Comparison of ENCODE assay signal across 21 cellular contexts in the genomic region with DNA sequence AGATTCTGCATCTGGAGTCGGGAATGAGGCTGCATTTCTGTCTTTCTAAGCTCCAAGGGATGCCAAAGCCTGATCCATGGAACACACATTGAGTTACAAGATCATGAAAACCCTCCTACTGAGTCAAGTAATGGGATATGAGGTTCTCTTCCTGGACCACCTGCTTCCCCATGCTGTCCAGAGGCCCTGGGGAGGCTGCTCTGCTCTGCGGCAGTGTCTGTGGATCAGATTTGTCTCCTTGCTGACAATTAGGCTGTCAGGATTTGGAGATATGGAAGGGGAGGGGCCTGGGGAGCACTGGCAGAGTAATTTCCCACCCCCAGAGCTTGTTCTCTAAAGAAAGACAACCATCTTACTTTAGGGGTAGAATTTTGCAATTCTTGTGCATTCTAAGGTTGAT. TPM values are rescaled to one million over a fixed set of nuclear protein-coding genes. Genes with fewer than 3 reads are reported as not detected.
DNase-seq lines count a peak whose midpoint lies in the region; ATAC-seq and TF ChIP-seq lines count a peak whose summit lies in the region.
"Had no signal": no experiment of that assay in that cellular context is flagged by ENCODE, and none has a peak within 500 bp of the region (broad histone marks: within the 10 kb centered on the region; RNA-seq: fewer than 3 reads in every experiment).

No MANE protein-coding gene starts in this region.

- H3K4me3 ChIP-seq in IMR-90 (ENCODE audit: insufficient read depth, low read depth, low read length) (no peak overlapping the region), WERI-Rb-1 (ENCODE audit: low read depth, low read length) (no peak overlapping the region), mucosa of descending colon (no peak overlapping the region)
- H3K4me3 ChIP-seq: GM23338 had no signal

- H3K4me1 Mint-ChIP-seq in glutamatergic neuron (ENCODE audit: low read depth, unreplicated experiment) = peaks cover 6% of the 10 kb centered on the region
- H3K4me1 Mint-ChIP-seq: CD4-positive, CD25-positive, alpha-beta regulatory T cell; CD8-positive, alpha-beta memory T cell; GM23338 had no signal

- POLR2A ChIA-PET in IMR-90 (lab: Charles Lee; ENCODE audit: unreplicated experiment) = no interaction called here

- peaks cover 1% of the 10 kb centered on the region for H3K27me3 Mint-ChIP-seq in glutamatergic neuron (ENCODE audit: unreplicated experiment)
- H3K27me3 Mint-ChIP-seq: CD4-positive, CD25-positive, alpha-beta regulatory T cell had no signal

- H3K4me3 Mint-ChIP-seq in glutamatergic neuron (ENCODE audit: unreplicated experiment) = peak overlapping the region; percentile 8
- H3K4me3 Mint-ChIP-seq: CD4-positive, CD25-positive, alpha-beta regulatory T cell; CD8-positive, alpha-beta memory T cell; GM23338; HFFc6 had no signal

- dilution Hi-C loops in IMR-90 (cut with HindIII; ENCODE audit: low sequenced_read_pairs, unreplicated experiment) = no loop called here

- intact Hi-C loops in IMR-90 (cut with micrococcal nuclease) = no loop called here
- intact Hi-C loops in mucosa of descending colon (cut with DNase I, micrococcal nuclease) = no loop called here

- H3K4me1 ChIP-seq in IMR-90 (ENCODE audit: control insufficient read depth, insufficient read depth, low read length) (peaks cover under 1% of the 10 kb centered on the region; the same call in 1 of the 2 replicates), mucosa of descending colon (ENCODE audit: low read depth) (no peaks in the 10 kb centered on the region)
- H3K4me1 ChIP-seq: BE2C had no signal

- H3K9ac ChIP-seq in IMR-90 (ENCODE audit: low read depth, low read length) = no peak overlapping the region
- H3K9ac ChIP-seq: KMS-11 had no signal

- H3K79me1 ChIP-seq in IMR-90 (ENCODE audit: low read depth in 1 of 2, low read length in 2 of 2) = no peaks in the 10 kb centered on the region

- no peak overlapping the region for H3K56ac ChIP-seq in IMR-90 (ENCODE audit: extremely low read depth, insufficient read depth, low read length)

- H4K8ac ChIP-seq in IMR-90 (ENCODE audit: low read depth in 2 of 2, low read length in 2 of 2) = no peak overlapping the region

- no peak for TF ChIP-seq RAD21 in IMR-90 (IDR thresholded peaks at IDR 0.05; ENCODE audit: low read length)

- no TSS peak for BruUV-seq in IMR-90 (replicated peaks; lab: Mats Ljungman, UMichigan)

- H3K9me3 ChIP-seq in IMR-90 (ENCODE audit: control insufficient read depth, insufficient read depth, low read length) (peaks cover 2% of the 10 kb centered on the region; the same call in 1 of the 2 replicates), WERI-Rb-1 (ENCODE audit: severe bottlenecking) (no peaks in the 10 kb centered on the region), mucosa of descending colon (no peaks in the 10 kb centered on the region)
- H3K9me3 ChIP-seq: BE2C had no signal

- peaks cover 8% of the 10 kb centered on the region for H3K36me3 Mint-ChIP-seq in glutamatergic neuron (ENCODE audit: unreplicated experiment)

- H3K18ac ChIP-seq in IMR-90 (ENCODE audit: low read depth, low read length) = no peak overlapping the region

- peaks cover under 1% of the 10 kb centered on the region; the same call in 1 of the 2 replicates for H3K9me1 ChIP-seq in IMR-90 (ENCODE audit: insufficient read depth, low read length)

- H3K36me3 ChIP-seq in IMR-90 (ENCODE audit: control insufficient read depth, insufficient read depth, low read length) = no peaks in the 10 kb centered on the region
- H3K36me3 ChIP-seq in WERI-Rb-1 = no peaks in the 10 kb centered on the region
- H3K36me3 ChIP-seq in mucosa of descending colon (ENCODE audit: low read depth) = no peaks in the 10 kb centered on the region
- H3K36me3 ChIP-seq: BE2C had no signal

- TF ChIP-seq POLR2A in IMR-90 (IDR thresholded peaks at IDR 0.05; ENCODE audit: low read depth, low read length) = no peak

- no peak overlapping the region for H2BK15ac ChIP-seq in IMR-90 (ENCODE audit: low read depth, low read length)

- no peak for TF ChIP-seq CTCF in IMR-90 (conservative IDR thresholded peaks at IDR 0.05; ENCODE audit: low read depth, low read length)
- no peak for TF ChIP-seq CTCF in WERI-Rb-1 (IDR thresholded peaks at IDR 0.05; ENCODE audit: low read depth, low read length)
- TF ChIP-seq CTCF in glutamatergic neuron (IDR thresholded peaks at IDR 0.05; ENCODE audit: partially characterized antibody, unreplicated experiment) = no peak
- no peak for TF ChIP-seq CTCF in mucosa of descending colon (IDR thresholded peaks at IDR 0.05)

- no peak overlapping the region for H3K4me2 ChIP-seq in IMR-90 (ENCODE audit: low read depth, low read length)
- H3K4me2 ChIP-seq: GM23338, KMS-11 had no signal

- H3K27ac ChIP-seq in IMR-90 (ENCODE audit: insufficient read depth, low read length) (no peak overlapping the region), WERI-Rb-1 (no peak overlapping the region)
- H3K27ac ChIP-seq: KMS-11 had no signal

- H4K20me1 ChIP-seq in IMR-90 (ENCODE audit: insufficient read depth, low read length) = peaks cover 5% of the 10 kb centered on the region

- DNase-seq in G401 (ENCODE audit: low spot score) (peak; percentile 32), IMR-90 (no peak), WERI-Rb-1 (peak; percentile 16), glutamatergic neuron (peak; percentile 53), mucosa of descending colon (no peak), NCI-H2196 (lab: John Stamatoyannopoulos, UW; ENCODE audit: unreplicated experiment) (no peak)
- DNase-seq: ACHN; BE2C; CD4-positive, CD25-positive, alpha-beta regulatory T cell; CD8-positive, alpha-beta memory T cell; COR-L47; DMS153; DMS79; GF-D8; HCEC 1CT; HFFc6 had no signal

- peaks cover 18% of the 10 kb centered on the region for H3K27me3 ChIP-seq in IMR-90 (ENCODE audit: control insufficient read depth, insufficient read depth, low read length)
- no peaks in the 10 kb centered on the region for H3K27me3 ChIP-seq in WERI-Rb-1 (ENCODE audit: insufficient read depth, low read depth, severe bottlenecking)

- in situ Hi-C loops in G401 (cut with HindIII; ENCODE audit: low sequenced_read_pairs) (no loop called here), IMR-90 (cut with MboI; ENCODE audit: low sequenced_read_pairs) (no loop called here)

- no peak overlapping the region for H2BK120ac ChIP-seq in IMR-90 (ENCODE audit: low read depth, low read length)

- H2AFZ ChIP-seq in IMR-90 (replicated peaks; ENCODE audit: low read length, poor library complexity) = peak overlapping the region; percentile 8
- H2AFZ ChIP-seq: GM23338 had no signal

- no peak overlapping the region for H2AK5ac ChIP-seq in IMR-90 (ENCODE audit: low read depth, low read length)

- no peak overlapping the region for H2BK20ac ChIP-seq in IMR-90 (ENCODE audit: low read depth, low read length)

- peak overlapping the region; percentile 1 for H3K27ac Mint-ChIP-seq in glutamatergic neuron (ENCODE audit: unreplicated experiment)
- H3K27ac Mint-ChIP-seq: CD4-positive, CD25-positive, alpha-beta regulatory T cell; CD8-positive, alpha-beta memory T cell; GM23338; HFFc6 had no signal

- no peak overlapping the region for H3K14ac ChIP-seq in IMR-90 (replicated peaks; ENCODE audit: low read depth, low read length)

- no peak overlapping the region for H2AK9ac ChIP-seq in IMR-90 (replicated peaks; ENCODE audit: low read depth, low read length, poor library complexity)

- no CpG with 5 or more reads among the region's 2 CpGs for WGBS in IMR-90 (ENCODE audit: extremely low coverage in 2 of 2, insufficient read length in 1 of 2), 2 experiments

- peaks cover 6% of the 10 kb centered on the region for H3K9me3 Mint-ChIP-seq in glutamatergic neuron (ENCODE audit: unreplicated experiment)

- H3K23ac ChIP-seq in IMR-90 (ENCODE audit: low read depth, low read length) = no peak overlapping the region

- H4K5ac ChIP-seq in IMR-90 (ENCODE audit: low read depth, low read length) = no peak overlapping the region

- no peak for ATAC-seq in IMR-90 (ENCODE audit: low read depth)
- no peak for ATAC-seq in mucosa of descending colon
- ATAC-seq in GM19328 (IDR thresholded peaks at IDR 0.05; ENCODE audit: unreplicated experiment) = no peak
- no peak for ATAC-seq in HG02798 (IDR thresholded peaks at IDR 0.05; ENCODE audit: poor library complexity, unreplicated experiment)
- ATAC-seq: GM23338, HepG2 had no signal

- no peak overlapping the region for H4K91ac ChIP-seq in IMR-90 (ENCODE audit: insufficient read depth, low read depth, low read length)

- CTCF ChIA-PET in IMR-90 (lab: Yijun Ruan, JAX) = no interaction called here

- no peak overlapping the region for H2BK5ac ChIP-seq in IMR-90 (ENCODE audit: low read depth, low read length, poor library complexity, severe bottlenecking)

- no peak overlapping the region for H3K4ac ChIP-seq in IMR-90 (ENCODE audit: low read depth, low read length)

TF ChIP-seq in IMR-90, 13 proteins besides CTCF, POLR2A, EP300 and RAD21 (continues in another document):
- TF ChIP-seq NFE2L2 (IDR thresholded peaks at IDR 0.05; ENCODE audit: low read depth, low read length) (no peak), SMC3 (IDR thresholded peaks at IDR 0.05; ENCODE audit: low read depth, low read length) (no peak), BHLHE40 (IDR thresholded peaks at IDR 0.05; ENCODE audit: low read depth, low read length) (no peak), FOS (IDR thresholded peaks at IDR 0.05; ENCODE audit: low read depth, low read length) (no peak), USF2 (IDR thresholded peaks at IDR 0.05; ENCODE audit: low read depth, low read length) (no peak)
- TF ChIP-seq, protein P1, sequence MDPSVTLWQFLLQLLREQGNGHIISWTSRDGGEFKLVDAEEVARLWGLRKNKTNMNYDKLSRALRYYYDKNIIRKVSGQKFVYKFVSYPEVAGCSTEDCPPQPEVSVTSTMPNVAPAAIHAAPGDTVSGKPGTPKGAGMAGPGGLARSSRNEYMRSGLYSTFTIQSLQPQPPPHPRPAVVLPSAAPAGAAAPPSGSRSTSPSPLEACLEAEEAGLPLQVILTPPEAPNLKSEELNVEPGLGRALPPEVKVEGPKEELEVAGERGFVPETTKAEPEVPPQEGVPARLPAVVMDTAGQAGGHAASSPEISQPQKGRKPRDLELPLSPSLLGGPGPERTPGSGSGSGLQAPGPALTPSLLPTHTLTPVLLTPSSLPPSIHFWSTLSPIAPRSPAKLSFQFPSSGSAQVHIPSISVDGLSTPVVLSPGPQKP (IDR thresholded peaks at IDR 0.05; ENCODE audit: borderline replicate concordance, low read depth, low read length) = no peak

RNA-seq across cellular contexts. Expression of gene C16orf95, which starts 33.0 kb away (rescaled TPM):
- 7.0 and 14.2 TPM in 2 replicates for total RNA-seq in G401 (2014; rRNA removed; shearing (Covaris generic))
- 1.9 and 2.0 TPM in 2 replicates for total RNA-seq in IMR-90 (2012; rRNA removed)
- polyA plus RNA-seq in IMR-90 (2012; rRNA removed) = 3.8 and 4.7 TPM in 2 replicates
- 3.7 and 6.4 TPM in 2 replicates for polyA plus RNA-seq in IMR-90 (2012; cell fraction: cytosol; rRNA removed)
- 4.1 and 7.4 TPM in 2 replicates for polyA plus RNA-seq in IMR-90 (2012; cell fraction: nucleus; rRNA removed; ENCODE audit: low replicate concordance)
- 9.2 TPM for total RNA-seq in glutamatergic neuron (ENCODE audit: unreplicated experiment)
- total RNA-seq in mucosa of descending colon = 1 to 10 TPM; 2.5 to 4.2 (median 3.0) TPM

Comparison
In these comparisons a context has a peak if more than half of its experiments do, and no peak if none do; other contexts are left out.
1. DNase-seq: peak in G401 (single experiment), WERI-Rb-1 (single experiment) and glutamatergic neuron (single experiment); none in IMR-90 (single experiment), mucosa of descending colon (0 of 3) and NCI-H2196 (single experiment).